Comparison of ENCODE assay signal across 14 cellular contexts in genomic region chr7:33825644-33826043, GRCh38.
A peak's percentile ranks its signal among the peaks of the same experiment; 100 is the strongest.
DNase-seq lines count a peak whose midpoint lies in the region; ATAC-seq and TF ChIP-seq lines count a peak whose summit lies in the region.
"Had no signal": no experiment of that assay in that cellular context is flagged by ENCODE, and none has a peak within 500 bp of the region (broad histone marks: within the 10 kb centered on the region; RNA-seq: fewer than 3 reads in every experiment).

No MANE protein-coding gene starts in this region.

- H3K27ac ChIP-seq in caudate nucleus (ENCODE audit: low read depth, low read length) = peak overlapping the region; percentile 41
- peak overlapping the region; percentile 2 to 36 for H3K27ac ChIP-seq in tibial artery

- ATAC-seq in esophagus mucosa = peak; percentile 84

- intact Hi-C loops in tibial artery (cut with DNase I; ENCODE audit: low total_unique reads) = no loop called here

- no peaks in the 10 kb centered on the region for H3K27me3 ChIP-seq in tibial artery

- H3K4me3 ChIP-seq in retinal pigment epithelial cell (ENCODE audit: low read length) (no peak overlapping the region), tibial artery (no peak overlapping the region)
- H3K4me3 ChIP-seq: HAP-1 had no signal

- DNase-seq in caudate nucleus (lab: John Stamatoyannopoulos, UW) (peak in 1 of 61 donors; percentile 19), retinal pigment epithelial cell (ENCODE audit: low read depth) (peak; percentile 73), tibial artery (no peak), kidney glomerular epithelial cell (lab: John Stamatoyannopoulos, UW) (no peak), HuH-7 (ENCODE audit: low spot score) (no peak), NOMO-1 (lab: John Stamatoyannopoulos, UW; ENCODE audit: unreplicated experiment in 2 of 2) (no peak)
- DNase-seq: C1 segment of cervical spinal cord; Caco-2; CD4-positive, alpha-beta memory T cell; DMS153; DND-41; GOT3 had no signal

- no peaks in the 10 kb centered on the region for H3K9me3 ChIP-seq in tibial artery
- H3K9me3 ChIP-seq: Caco-2, HAP-1 had no signal

- TF ChIP-seq CTCF in retinal pigment epithelial cell (conservative IDR thresholded peaks at IDR 0.05; ENCODE audit: low read depth, low read length) (no peak), tibial artery (IDR thresholded peaks at IDR 0.05) (no peak)

- H3K4me1 ChIP-seq in tibial artery = peaks cover 0 to 25% (median 14%) of the 10 kb centered on the region in 4 donors
- H3K4me1 ChIP-seq: Caco-2, HAP-1 had no signal

- H3K36me3 ChIP-seq in tibial artery = no peaks in the 10 kb centered on the region
- H3K36me3 ChIP-seq: HAP-1 had no signal
